In the genomic region with DNA sequence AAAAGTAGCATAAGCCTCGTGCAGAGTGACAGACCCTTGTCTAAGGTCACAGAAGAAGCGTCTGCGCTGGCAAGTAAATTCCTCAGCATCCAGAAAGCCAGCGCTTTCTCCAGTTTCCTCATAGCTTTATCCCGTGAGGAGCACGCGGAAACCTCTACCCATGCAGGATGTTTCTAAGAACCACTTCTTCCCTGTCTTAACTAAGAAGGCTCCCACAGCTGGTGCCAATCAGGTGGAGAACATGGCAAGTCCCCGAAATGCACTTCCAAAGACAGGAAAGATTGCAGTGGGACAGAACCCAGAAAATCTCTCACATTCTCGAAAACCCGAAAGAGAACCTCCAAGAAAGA, we compare ENCODE assay signal across 1 cellular context.
TF ChIP-seq lines count a peak whose summit lies in the region.

No MANE protein-coding gene starts in this region.

TF ChIP-seq in K562, 482 proteins besides CTCF, POLR2A, EP300 and RAD21 (continued from another document):
- TF ChIP-seq, protein P1, sequence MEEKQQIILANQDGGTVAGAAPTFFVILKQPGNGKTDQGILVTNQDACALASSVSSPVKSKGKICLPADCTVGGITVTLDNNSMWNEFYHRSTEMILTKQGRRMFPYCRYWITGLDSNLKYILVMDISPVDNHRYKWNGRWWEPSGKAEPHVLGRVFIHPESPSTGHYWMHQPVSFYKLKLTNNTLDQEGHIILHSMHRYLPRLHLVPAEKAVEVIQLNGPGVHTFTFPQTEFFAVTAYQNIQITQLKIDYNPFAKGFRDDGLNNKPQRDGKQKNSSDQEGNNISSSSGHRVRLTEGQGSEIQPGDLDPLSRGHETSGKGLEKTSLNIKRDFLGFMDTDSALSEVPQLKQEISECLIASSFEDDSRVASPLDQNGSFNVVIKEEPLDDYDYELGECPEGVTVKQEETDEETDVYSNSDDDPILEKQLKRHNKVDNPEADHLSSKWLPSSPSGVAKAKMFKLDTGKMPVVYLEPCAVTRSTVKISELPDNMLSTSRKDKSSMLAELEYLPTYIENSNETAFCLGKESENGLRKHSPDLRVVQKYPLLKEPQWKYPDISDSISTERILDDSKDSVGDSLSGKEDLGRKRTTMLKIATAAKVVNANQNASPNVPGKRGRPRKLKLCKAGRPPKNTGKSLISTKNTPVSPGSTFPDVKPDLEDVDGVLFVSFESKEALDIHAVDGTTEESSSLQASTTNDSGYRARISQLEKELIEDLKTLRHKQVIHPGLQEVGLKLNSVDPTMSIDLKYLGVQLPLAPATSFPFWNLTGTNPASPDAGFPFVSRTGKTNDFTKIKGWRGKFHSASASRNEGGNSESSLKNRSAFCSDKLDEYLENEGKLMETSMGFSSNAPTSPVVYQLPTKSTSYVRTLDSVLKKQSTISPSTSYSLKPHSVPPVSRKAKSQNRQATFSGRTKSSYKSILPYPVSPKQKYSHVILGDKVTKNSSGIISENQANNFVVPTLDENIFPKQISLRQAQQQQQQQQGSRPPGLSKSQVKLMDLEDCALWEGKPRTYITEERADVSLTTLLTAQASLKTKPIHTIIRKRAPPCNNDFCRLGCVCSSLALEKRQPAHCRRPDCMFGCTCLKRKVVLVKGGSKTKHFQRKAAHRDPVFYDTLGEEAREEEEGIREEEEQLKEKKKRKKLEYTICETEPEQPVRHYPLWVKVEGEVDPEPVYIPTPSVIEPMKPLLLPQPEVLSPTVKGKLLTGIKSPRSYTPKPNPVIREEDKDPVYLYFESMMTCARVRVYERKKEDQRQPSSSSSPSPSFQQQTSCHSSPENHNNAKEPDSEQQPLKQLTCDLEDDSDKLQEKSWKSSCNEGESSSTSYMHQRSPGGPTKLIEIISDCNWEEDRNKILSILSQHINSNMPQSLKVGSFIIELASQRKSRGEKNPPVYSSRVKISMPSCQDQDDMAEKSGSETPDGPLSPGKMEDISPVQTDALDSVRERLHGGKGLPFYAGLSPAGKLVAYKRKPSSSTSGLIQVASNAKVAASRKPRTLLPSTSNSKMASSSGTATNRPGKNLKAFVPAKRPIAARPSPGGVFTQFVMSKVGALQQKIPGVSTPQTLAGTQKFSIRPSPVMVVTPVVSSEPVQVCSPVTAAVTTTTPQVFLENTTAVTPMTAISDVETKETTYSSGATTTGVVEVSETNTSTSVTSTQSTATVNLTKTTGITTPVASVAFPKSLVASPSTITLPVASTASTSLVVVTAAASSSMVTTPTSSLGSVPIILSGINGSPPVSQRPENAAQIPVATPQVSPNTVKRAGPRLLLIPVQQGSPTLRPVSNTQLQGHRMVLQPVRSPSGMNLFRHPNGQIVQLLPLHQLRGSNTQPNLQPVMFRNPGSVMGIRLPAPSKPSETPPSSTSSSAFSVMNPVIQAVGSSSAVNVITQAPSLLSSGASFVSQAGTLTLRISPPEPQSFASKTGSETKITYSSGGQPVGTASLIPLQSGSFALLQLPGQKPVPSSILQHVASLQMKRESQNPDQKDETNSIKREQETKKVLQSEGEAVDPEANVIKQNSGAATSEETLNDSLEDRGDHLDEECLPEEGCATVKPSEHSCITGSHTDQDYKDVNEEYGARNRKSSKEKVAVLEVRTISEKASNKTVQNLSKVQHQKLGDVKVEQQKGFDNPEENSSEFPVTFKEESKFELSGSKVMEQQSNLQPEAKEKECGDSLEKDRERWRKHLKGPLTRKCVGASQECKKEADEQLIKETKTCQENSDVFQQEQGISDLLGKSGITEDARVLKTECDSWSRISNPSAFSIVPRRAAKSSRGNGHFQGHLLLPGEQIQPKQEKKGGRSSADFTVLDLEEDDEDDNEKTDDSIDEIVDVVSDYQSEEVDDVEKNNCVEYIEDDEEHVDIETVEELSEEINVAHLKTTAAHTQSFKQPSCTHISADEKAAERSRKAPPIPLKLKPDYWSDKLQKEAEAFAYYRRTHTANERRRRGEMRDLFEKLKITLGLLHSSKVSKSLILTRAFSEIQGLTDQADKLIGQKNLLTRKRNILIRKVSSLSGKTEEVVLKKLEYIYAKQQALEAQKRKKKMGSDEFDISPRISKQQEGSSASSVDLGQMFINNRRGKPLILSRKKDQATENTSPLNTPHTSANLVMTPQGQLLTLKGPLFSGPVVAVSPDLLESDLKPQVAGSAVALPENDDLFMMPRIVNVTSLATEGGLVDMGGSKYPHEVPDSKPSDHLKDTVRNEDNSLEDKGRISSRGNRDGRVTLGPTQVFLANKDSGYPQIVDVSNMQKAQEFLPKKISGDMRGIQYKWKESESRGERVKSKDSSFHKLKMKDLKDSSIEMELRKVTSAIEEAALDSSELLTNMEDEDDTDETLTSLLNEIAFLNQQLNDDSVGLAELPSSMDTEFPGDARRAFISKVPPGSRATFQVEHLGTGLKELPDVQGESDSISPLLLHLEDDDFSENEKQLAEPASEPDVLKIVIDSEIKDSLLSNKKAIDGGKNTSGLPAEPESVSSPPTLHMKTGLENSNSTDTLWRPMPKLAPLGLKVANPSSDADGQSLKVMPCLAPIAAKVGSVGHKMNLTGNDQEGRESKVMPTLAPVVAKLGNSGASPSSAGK (IDR thresholded peaks at IDR 0.05), result peak; percentile 58
- TF ChIP-seq EZH2 (IDR thresholded peaks at IDR 0.05; ENCODE audit: borderline replicate concordance, low read depth, low read length) (no peak), BRCA1 (IDR thresholded peaks at IDR 0.05) (no peak), BRCA1 (CRISPR knock-in tag; IDR thresholded peaks at IDR 0.05) (no peak), ZC3H8 (IDR thresholded peaks at IDR 0.05) (no peak), SIN3A (IDR thresholded peaks at IDR 0.05; ENCODE audit: borderline replicate concordance in 2 of 2, control insufficient read depth in 1 of 2, low read depth in 2 of 2, low read length in 2 of 2) (peak; percentile 0 to 54; a peak in 1 of 4 replicates), MCM5 (IDR thresholded peaks at IDR 0.05; ENCODE audit: low read depth) (no peak), CCNT2 (IDR thresholded peaks at IDR 0.05; ENCODE audit: borderline replicate concordance, extremely low read depth, insufficient read length, low read depth, low read length) (no peak), ZNF431 (CRISPR knock-in tag; IDR thresholded peaks at IDR 0.05) (no peak), THRAP3 (IDR thresholded peaks at IDR 0.05; ENCODE audit: borderline replicate concordance) (no peak), POLR2B (IDR thresholded peaks at IDR 0.05; ENCODE audit: low read depth, partially characterized antibody) (no peak)
- TF ChIP-seq, protein P2, sequence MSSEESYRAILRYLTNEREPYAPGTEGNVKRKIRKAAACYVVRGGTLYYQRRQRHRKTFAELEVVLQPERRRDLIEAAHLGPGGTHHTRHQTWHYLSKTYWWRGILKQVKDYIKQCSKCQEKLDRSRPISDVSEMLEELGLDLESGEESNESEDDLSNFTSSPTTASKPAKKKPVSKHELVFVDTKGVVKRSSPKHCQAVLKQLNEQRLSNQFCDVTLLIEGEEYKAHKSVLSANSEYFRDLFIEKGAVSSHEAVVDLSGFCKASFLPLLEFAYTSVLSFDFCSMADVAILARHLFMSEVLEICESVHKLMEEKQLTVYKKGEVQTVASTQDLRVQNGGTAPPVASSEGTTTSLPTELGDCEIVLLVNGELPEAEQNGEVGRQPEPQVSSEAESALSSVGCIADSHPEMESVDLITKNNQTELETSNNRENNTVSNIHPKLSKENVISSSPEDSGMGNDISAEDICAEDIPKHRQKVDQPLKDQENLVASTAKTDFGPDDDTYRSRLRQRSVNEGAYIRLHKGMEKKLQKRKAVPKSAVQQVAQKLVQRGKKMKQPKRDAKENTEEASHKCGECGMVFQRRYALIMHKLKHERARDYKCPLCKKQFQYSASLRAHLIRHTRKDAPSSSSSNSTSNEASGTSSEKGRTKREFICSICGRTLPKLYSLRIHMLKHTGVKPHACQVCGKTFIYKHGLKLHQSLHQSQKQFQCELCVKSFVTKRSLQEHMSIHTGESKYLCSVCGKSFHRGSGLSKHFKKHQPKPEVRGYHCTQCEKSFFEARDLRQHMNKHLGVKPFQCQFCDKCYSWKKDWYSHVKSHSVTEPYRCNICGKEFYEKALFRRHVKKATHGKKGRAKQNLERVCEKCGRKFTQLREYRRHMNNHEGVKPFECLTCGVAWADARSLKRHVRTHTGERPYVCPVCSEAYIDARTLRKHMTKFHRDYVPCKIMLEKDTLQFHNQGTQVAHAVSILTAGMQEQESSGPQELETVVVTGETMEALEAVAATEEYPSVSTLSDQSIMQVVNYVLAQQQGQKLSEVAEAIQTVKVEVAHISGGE (CRISPR knock-in tag; IDR thresholded peaks at IDR 0.05), result no peak
- TF ChIP-seq, protein P3, sequence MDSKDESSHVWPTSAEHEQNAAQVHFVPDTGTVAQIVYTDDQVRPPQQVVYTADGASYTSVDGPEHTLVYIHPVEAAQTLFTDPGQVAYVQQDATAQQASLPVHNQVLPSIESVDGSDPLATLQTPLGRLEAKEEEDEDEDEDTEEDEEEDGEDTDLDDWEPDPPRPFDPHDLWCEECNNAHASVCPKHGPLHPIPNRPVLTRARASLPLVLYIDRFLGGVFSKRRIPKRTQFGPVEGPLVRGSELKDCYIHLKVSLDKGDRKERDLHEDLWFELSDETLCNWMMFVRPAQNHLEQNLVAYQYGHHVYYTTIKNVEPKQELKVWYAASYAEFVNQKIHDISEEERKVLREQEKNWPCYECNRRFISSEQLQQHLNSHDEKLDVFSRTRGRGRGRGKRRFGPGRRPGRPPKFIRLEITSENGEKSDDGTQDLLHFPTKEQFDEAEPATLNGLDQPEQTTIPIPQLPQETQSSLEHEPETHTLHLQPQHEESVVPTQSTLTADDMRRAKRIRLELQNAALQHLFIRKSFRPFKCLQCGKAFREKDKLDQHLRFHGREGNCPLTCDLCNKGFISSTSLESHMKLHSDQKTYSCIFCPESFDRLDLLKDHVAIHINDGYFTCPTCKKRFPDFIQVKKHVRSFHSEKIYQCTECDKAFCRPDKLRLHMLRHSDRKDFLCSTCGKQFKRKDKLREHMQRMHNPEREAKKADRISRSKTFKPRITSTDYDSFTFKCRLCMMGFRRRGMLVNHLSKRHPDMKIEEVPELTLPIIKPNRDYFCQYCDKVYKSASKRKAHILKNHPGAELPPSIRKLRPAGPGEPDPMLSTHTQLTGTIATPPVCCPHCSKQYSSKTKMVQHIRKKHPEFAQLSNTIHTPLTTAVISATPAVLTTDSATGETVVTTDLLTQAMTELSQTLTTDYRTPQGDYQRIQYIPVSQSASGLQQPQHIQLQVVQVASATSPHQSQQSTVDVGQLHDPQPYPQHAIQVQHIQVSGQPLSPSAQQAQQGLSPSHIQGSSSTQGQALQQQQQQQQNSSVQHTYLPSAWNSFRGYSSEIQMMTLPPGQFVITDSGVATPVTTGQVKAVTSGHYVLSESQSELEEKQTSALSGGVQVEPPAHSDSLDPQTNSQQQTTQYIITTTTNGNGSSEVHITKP (IDR thresholded peaks at IDR 0.05; ENCODE audit: partially characterized antibody), result no peak
- TF ChIP-seq, protein P4, sequence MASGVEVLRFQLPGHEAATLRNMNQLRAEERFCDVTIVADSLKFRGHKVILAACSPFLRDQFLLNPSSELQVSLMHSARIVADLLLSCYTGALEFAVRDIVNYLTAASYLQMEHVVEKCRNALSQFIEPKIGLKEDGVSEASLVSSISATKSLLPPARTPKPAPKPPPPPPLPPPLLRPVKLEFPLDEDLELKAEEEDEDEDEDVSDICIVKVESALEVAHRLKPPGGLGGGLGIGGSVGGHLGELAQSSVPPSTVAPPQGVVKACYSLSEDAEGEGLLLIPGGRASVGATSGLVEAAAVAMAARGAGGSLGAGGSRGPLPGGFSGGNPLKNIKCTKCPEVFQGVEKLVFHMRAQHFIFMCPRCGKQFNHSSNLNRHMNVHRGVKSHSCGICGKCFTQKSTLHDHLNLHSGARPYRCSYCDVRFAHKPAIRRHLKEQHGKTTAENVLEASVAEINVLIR (CRISPR knock-in tag; IDR thresholded peaks at IDR 0.05), result no peak
